In the genomic region with DNA sequence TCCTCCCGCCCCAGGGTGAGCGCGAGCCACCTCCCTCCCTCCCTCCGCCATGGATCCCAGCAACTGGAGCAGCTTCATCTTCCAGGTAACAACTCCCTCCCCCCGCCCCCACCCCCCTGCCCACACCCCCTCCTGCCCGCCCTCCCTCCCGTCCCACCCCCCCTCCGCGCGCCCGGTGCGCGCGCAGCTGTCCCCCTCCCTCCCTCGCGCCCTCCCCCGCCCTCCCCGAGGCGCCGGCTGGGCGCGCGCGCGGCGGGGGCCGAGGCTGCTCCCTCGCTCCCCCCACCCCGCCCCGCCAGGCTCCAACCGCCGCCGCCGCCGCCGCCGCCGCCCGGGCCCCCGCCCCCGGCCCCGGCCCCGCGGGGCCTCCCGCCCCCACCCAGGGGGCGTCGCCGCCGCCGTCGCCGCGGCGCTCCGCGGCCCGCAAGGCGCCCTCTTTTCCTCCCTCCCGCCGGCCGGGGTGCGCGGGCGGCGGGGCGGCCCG, we compare ENCODE assay signal across 8 cellular contexts. TPM values are rescaled to one million over a fixed set of nuclear protein-coding genes. Genes with fewer than 3 reads are reported as not detected.
DNase-seq lines count a peak whose midpoint lies in the region; ATAC-seq and TF ChIP-seq lines count a peak whose summit lies in the region.

A gene (plus strand): TSS at position 434 of the 484 bp plus-strand sequence. CDS start 173 bp downstream, outside the sequence.

- peaks cover 12% of the 10 kb centered on the region for H3K36me3 ChIP-seq in Caco-2 (ENCODE audit: control insufficient read depth, insufficient read depth, low read length)
- peaks cover 17% of the 10 kb centered on the region for H3K36me3 ChIP-seq in SU-DHL-6 (ENCODE audit: low read length)
- peaks cover 0 to 10% (median 0%) of the 10 kb centered on the region in 4 donors for H3K36me3 ChIP-seq in right lobe of liver

- H3K27ac ChIP-seq in SU-DHL-6 (ENCODE audit: low read depth, low read length) (peak within 1 kb of the TSS; percentile 93), cingulate gyrus (ENCODE audit: low read depth, low read length) (peak within 1 kb of the TSS; percentile 100), right lobe of liver (peak within 1 kb of the TSS; percentile 93 to 98 (median 98))

- H3K27me3 ChIP-seq in Caco-2 (replicated peaks; ENCODE audit: control insufficient read depth, insufficient read depth, low read length): no peaks in the 10 kb centered on the region
- H3K27me3 ChIP-seq in SU-DHL-6 (ENCODE audit: low read length): no peaks in the 10 kb centered on the region
- no peaks in the 10 kb centered on the region for H3K27me3 ChIP-seq in right lobe of liver

- 0% methylated on average over 15 of the region's 67 CpGs for WGBS in right lobe of liver (ENCODE audit: insufficient coverage, low coverage, low lambda C conversion rate, missing lambda C conversion rate)

- H3F3A ChIP-seq in SU-DHL-6 (ENCODE audit: insufficient read depth): peaks cover 48% of the 10 kb centered on the region

- no peak within 1 kb of the TSS for H2AFZ ChIP-seq in SU-DHL-6 (ENCODE audit: low read depth, low read length, severe bottlenecking)

- TF ChIP-seq POLR2A in right lobe of liver (IDR thresholded peaks at IDR 0.05): no peak

- CTCF ChIA-PET in Caco-2 (lab: Charles Lee): interaction anchor here (0.5 to 3.5 kb wide), 3 partner anchors 11 to 172 kb away, joined by 4 to 26 read pairs (median 22); a partner anchor contains a TSS

- intact Hi-C loops in Caco-2 (cut with micrococcal nuclease; ENCODE audit: unreplicated experiment): loop anchor here (5.0 kb wide), 1 partner anchor 104 kb away; no protein-coding TSS in a partner anchor
- intact Hi-C loops in right lobe of liver (cut with DNase I): no loop called here

- ATAC-seq in HG03196 (IDR thresholded peaks at IDR 0.05; ENCODE audit: unreplicated experiment): peak; percentile 0
- ATAC-seq in right lobe of liver: peak; percentile 2 to 18 (median 4)
- ATAC-seq in stimulated activated naive CD8-positive, alpha-beta T cell treated with anti-CD3 and anti-CD28 coated beads, Interleukin-15, Interleukin-2, amounts not matched to agents 100 U/mL and 50 U/mL, for 24 hours: peak; percentile 0
- ATAC-seq in GM18867 (IDR thresholded peaks at IDR 0.05; ENCODE audit: unreplicated experiment): no peak

- peaks cover 85% of the 10 kb centered on the region for H3K36me3 Mint-ChIP-seq in Caco-2 (ENCODE audit: insufficient read depth, unreplicated experiment)

- POLR2A ChIA-PET in Caco-2 (lab: Charles Lee): interaction anchor here (0.5 to 0.6 kb wide), 2 partner anchors 16 to 37 kb away, joined by 3 to 4 read pairs; a partner anchor contains a TSS

- no peaks in the 10 kb centered on the region for H3K9me2 ChIP-seq in SU-DHL-6 (replicated peaks; ENCODE audit: insufficient read depth, low read length)

- peak within 1 kb of the TSS; percentile 92 for H3K27ac Mint-ChIP-seq in Caco-2 (ENCODE audit: unreplicated experiment)

- TF ChIP-seq CTCF in Caco-2 (IDR thresholded peaks at IDR 0.05; ENCODE audit: insufficient read depth in 1 of 2, low read depth in 1 of 2, low read length in 1 of 2, severe bottlenecking in 1 of 2, unreplicated experiment in 1 of 2) (no peak), SU-DHL-6 (IDR thresholded peaks at IDR 0.05; ENCODE audit: insufficient read depth, low read length, poor library complexity, severe bottlenecking) (no peak), right lobe of liver (IDR thresholded peaks at IDR 0.05) (no peak)

- H3K4me1 Mint-ChIP-seq in Caco-2 (ENCODE audit: low read depth, unreplicated experiment): peaks cover 29% of the 10 kb centered on the region

- peak within 1 kb of the TSS; percentile 87 for H3K4me3 Mint-ChIP-seq in Caco-2 (ENCODE audit: unreplicated experiment)

- peaks cover 25% of the 10 kb centered on the region; the same call in 1 of the 2 replicates for H3K4me1 ChIP-seq in Caco-2
- peaks cover 0 to 22% (median 5%) of the 10 kb centered on the region in 4 donors for H3K4me1 ChIP-seq in right lobe of liver

- H3K9ac ChIP-seq in SU-DHL-6 (ENCODE audit: low read length): peak within 1 kb of the TSS; percentile 88

- H3K9me3 Mint-ChIP-seq in Caco-2 (ENCODE audit: unreplicated experiment): no peaks in the 10 kb centered on the region

- no peaks in the 10 kb centered on the region for H3K27me3 Mint-ChIP-seq in Caco-2 (ENCODE audit: insufficient read depth, unreplicated experiment)

- DNase-seq in Caco-2 (peak in 1 of 2 experiments; percentile 96), right lobe of liver (no peak), cerebellar nuclear complex (lab: John Stamatoyannopoulos, UW) (no peak)
- peak; percentile 82 for DNase-seq in stimulated activated naive CD8-positive, alpha-beta T cell treated with anti-CD3 and anti-CD28 coated beads, Interleukin-15, Interleukin-2, amounts not matched to agents 100 U/mL and 50 U/mL, for 24 hours

- H3K4me3 ChIP-seq in Caco-2 (ENCODE audit: low read depth, low read length) (peak within 1 kb of the TSS; percentile 90), SU-DHL-6 (ENCODE audit: insufficient read depth, low read length, poor library complexity, severe bottlenecking) (peak within 1 kb of the TSS; percentile 62), right lobe of liver (peak within 1 kb of the TSS; percentile 75 to 98 (median 79))

- H3K4me2 ChIP-seq in SU-DHL-6 (ENCODE audit: low read depth, low read length, poor library complexity, severe bottlenecking): peak within 1 kb of the TSS; percentile 87

- H3K9me3 ChIP-seq in Caco-2: no peaks in the 10 kb centered on the region
- no peaks in the 10 kb centered on the region for H3K9me3 ChIP-seq in SU-DHL-6 (ENCODE audit: insufficient read depth, low read length)
- no peaks in the 10 kb centered on the region for H3K9me3 ChIP-seq in right lobe of liver

- peaks cover 12% of the 10 kb centered on the region; the same call in 1 of the 2 replicates for H3K79me2 ChIP-seq in SU-DHL-6 (ENCODE audit: insufficient read depth, low read length)

- BruUV-seq in Caco-2 (replicated peaks; lab: Mats Ljungman, UMichigan): no TSS peak

- peaks cover 8% of the 10 kb centered on the region for H4K20me1 ChIP-seq in SU-DHL-6 (ENCODE audit: low read depth, low read length)

RNA-seq across cellular contexts. Expression of the gene that starts here (rescaled TPM):
- total RNA-seq in Caco-2 (2022): 299 and 317 TPM in 2 replicates
- 100 to 1,000 TPM in 1 of 6 experiments, 10 to 100 TPM in 5; 42.9 to 106 (median 60.7) TPM for total RNA-seq in right lobe of liver
